ENCODE assay signal across 1 cellular context in genomic region chr17:31490991-31491793, GRCh38.
TF ChIP-seq lines count a peak whose summit lies in the region.

No MANE protein-coding gene starts in this region.

TF ChIP-seq in GM12878, 131 proteins besides CTCF, POLR2A, EP300 and RAD21 (continued from another document):
- TF ChIP-seq, protein P1, sequence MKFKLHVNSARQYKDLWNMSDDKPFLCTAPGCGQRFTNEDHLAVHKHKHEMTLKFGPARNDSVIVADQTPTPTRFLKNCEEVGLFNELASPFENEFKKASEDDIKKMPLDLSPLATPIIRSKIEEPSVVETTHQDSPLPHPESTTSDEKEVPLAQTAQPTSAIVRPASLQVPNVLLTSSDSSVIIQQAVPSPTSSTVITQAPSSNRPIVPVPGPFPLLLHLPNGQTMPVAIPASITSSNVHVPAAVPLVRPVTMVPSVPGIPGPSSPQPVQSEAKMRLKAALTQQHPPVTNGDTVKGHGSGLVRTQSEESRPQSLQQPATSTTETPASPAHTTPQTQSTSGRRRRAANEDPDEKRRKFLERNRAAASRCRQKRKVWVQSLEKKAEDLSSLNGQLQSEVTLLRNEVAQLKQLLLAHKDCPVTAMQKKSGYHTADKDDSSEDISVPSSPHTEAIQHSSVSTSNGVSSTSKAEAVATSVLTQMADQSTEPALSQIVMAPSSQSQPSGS (IDR thresholded peaks at IDR 0.05; ENCODE audit: low read length) = no peak
- no peak for TF ChIP-seq SUPT20H (IDR thresholded peaks at IDR 0.05; ENCODE audit: borderline replicate concordance, control insufficient read depth, low read depth, low read length)
- no peak for TF ChIP-seq RB1 (IDR thresholded peaks at IDR 0.05; ENCODE audit: borderline replicate concordance)
- no peak for TF ChIP-seq E2F4 (IDR thresholded peaks at IDR 0.05; ENCODE audit: low read depth, low read length)
